ENCODE assay signal across 8 cellular contexts in genomic region chr9:89436963-89437625, GRCh38.
DNase-seq lines count a peak whose midpoint lies in the region; ATAC-seq and TF ChIP-seq lines count a peak whose summit lies in the region.

No MANE protein-coding gene starts in this region.

- H3K9me3 ChIP-seq in esophagus (ENCODE audit: control insufficient read depth in 2 of 2, insufficient read depth in 1 of 2, low read depth in 1 of 2, low read length in 1 of 2), result no peaks in the 10 kb centered on the region
- H3K9me3 ChIP-seq in transverse colon, result no peaks in the 10 kb centered on the region
- no peaks in the 10 kb centered on the region for H3K9me3 ChIP-seq in psoas muscle

- intact Hi-C loops in transverse colon (cut with DNase I; ENCODE audit: low total_unique reads), result no loop called here
- intact Hi-C loops in psoas muscle (cut with DNase I), result no loop called here

- H3K4me3 ChIP-seq in GM12865 (ENCODE audit: low read depth, low read length), result no peak overlapping the region
- H3K4me3 ChIP-seq in HL-60 (replicated peaks; ENCODE audit: insufficient read depth, low read length), result no peak overlapping the region
- no peak overlapping the region for H3K4me3 ChIP-seq in esophagus (ENCODE audit: low read depth in 1 of 2, low read length in 2 of 2)
- no peak overlapping the region for H3K4me3 ChIP-seq in transverse colon
- H3K4me3 ChIP-seq in psoas muscle, result no peak overlapping the region

- H3K36me3 ChIP-seq in esophagus (ENCODE audit: control insufficient read depth in 2 of 2, insufficient read depth in 2 of 2, low read length in 1 of 2), result no peaks in the 10 kb centered on the region
- no peaks in the 10 kb centered on the region for H3K36me3 ChIP-seq in transverse colon
- no peaks in the 10 kb centered on the region for H3K36me3 ChIP-seq in psoas muscle (ENCODE audit: insufficient read depth in 1 of 2, low read depth in 1 of 2)

- H3K4me1 ChIP-seq in esophagus (ENCODE audit: control insufficient read depth in 2 of 2, insufficient read depth in 2 of 2, low read length in 1 of 2) (peaks cover 14 to 61% of the 10 kb centered on the region in 2 donors), transverse colon (peaks cover 24 to 63% (median 41%) of the 10 kb centered on the region in 4 donors), psoas muscle (peaks cover 52% of the 10 kb centered on the region)

- DNase-seq in GM12865 (ENCODE audit: low read depth) (peak; percentile 47), HL-60 (ENCODE audit: low read depth in 1 of 2, low spot score in 1 of 2) (peak; percentile 81 to 87), T-helper 9 cell (peak; percentile 60), transverse colon (peak; percentile 81), psoas muscle (no peak), amniotic stem cell (lab: John Stamatoyannopoulos, UW) (no peak)

- H3K27me3 ChIP-seq in HL-60 (ENCODE audit: insufficient read depth, poor library complexity, severe bottlenecking), result no peaks in the 10 kb centered on the region
- no peaks in the 10 kb centered on the region for H3K27me3 ChIP-seq in esophagus (ENCODE audit: control insufficient read depth in 1 of 2, insufficient read depth in 2 of 2, low read length in 2 of 2)
- no peaks in the 10 kb centered on the region for H3K27me3 ChIP-seq in transverse colon
- no peaks in the 10 kb centered on the region for H3K27me3 ChIP-seq in psoas muscle (ENCODE audit: insufficient read depth in 3 of 3, low read length in 2 of 3)

- in situ Hi-C loops in transverse colon (cut with MboI; ENCODE audit: low pct_ligation_motif_present in 1 of 4, low pct_unique_long_range_greater_than_20kb in 1 of 4, low sequenced_read_pairs in 3 of 4), result no loop called here

- TF ChIP-seq EP300 in transverse colon (IDR thresholded peaks at IDR 0.05; ENCODE audit: low read depth), result no peak

- no peak for ATAC-seq in psoas muscle
- ATAC-seq in HG03097 (IDR thresholded peaks at IDR 0.05; ENCODE audit: low FRiP score, unreplicated experiment), result no peak

- WGBS in esophagus, 2 donors, result 53 to 54% methylated on average over 17 of the region's 17 CpGs
- WGBS in transverse colon (ENCODE audit: low coverage in 1 of 2), 2 donors, result 42% methylated on average over 17 of the region's 17 CpGs; no CpG with 5 or more reads in 1 of the 2 donors
- WGBS in psoas muscle, 3 donors, result 81 to 90% (median 84%) methylated on average over 17 of the region's 17 CpGs

- H3K27ac ChIP-seq in HL-60 (replicated peaks) (no peak overlapping the region; the same call in 1 of the 2 replicates), esophagus (ENCODE audit: low read depth in 2 of 2, low read length in 1 of 2) (peak overlapping the region; percentile 73 to 94), transverse colon (peak overlapping the region; percentile 33 to 78 (median 56)), psoas muscle (no peak overlapping the region)

- no peak for TF ChIP-seq CTCF in GM12865 (IDR thresholded peaks at IDR 0.05; ENCODE audit: insufficient read depth, low read depth, low read length, missing control alignments)
- no peak for TF ChIP-seq CTCF in HL-60 (IDR thresholded peaks at IDR 0.05; ENCODE audit: insufficient read depth, low read length)
- no peak for TF ChIP-seq CTCF in transverse colon (IDR thresholded peaks at IDR 0.05)
- no peak for TF ChIP-seq CTCF in psoas muscle (IDR thresholded peaks at IDR 0.05)

- TF ChIP-seq POLR2A in transverse colon (IDR thresholded peaks at IDR 0.05), result no peak

Comparison
In these comparisons a context has a peak if more than half of its experiments do, and no peak if none do; other contexts are left out.
1. DNase-seq: peak in GM12865 (single experiment), HL-60 (2 of 2), T-helper 9 cell (single experiment) and transverse colon (single experiment); none in psoas muscle (0 of 2) and amniotic stem cell (single experiment).
2. H3K27ac ChIP-seq: peak in esophagus (2 of 2) and transverse colon (4 of 4); none in HL-60 (single experiment) and psoas muscle (single experiment).